In the genomic region with DNA sequence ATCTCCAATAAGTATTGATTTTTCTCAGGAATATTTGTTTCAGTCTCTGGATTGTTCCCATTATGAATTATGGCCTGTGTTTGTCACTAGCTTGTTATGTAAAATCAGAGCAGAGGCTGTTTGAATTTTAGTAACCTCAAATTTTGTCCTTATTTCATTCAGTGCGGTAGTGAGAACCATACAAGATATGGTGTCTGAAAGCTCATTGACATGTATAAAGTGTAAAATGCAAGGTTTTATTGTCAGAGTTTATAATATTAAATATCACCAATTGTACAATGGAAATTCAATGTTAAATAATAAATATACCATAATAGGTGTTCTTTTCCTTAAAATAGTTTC, we compare ENCODE assay signal across 11 cellular contexts.
"Had no signal": no experiment of that assay in that cellular context is flagged by ENCODE, and none has a peak within 500 bp of the region (broad histone marks: within the 10 kb centered on the region; RNA-seq: fewer than 3 reads in every experiment).

No MANE protein-coding gene starts in this region.

- DNase-seq: GM23248, GOT3, H7, H9, HCEC 1CT, HFFc6 had no signal

- H3K27ac ChIP-seq: GM23248 had no signal

- H3K4me3 ChIP-seq: GM23248, GM23338, HAP-1 had no signal

- ATAC-seq: GM23338, HCT116 had no signal

- H3K9me3 ChIP-seq: HAP-1 had no signal

- H3K36me3 ChIP-seq: HAP-1 had no signal

- H2AFZ ChIP-seq: GM23248, GM23338 had no signal

- FAIRE-seq: H1, H54 had no signal

- H3K4me1 ChIP-seq: HAP-1 had no signal

- H3K9ac ChIP-seq: GM23248 had no signal

- H3K4me2 ChIP-seq: GM23338 had no signal
